Comparison of ENCODE assay signal across 8 cellular contexts in genomic region chr4:4395849-4396627, GRCh38. TPM values are rescaled to one million over a fixed set of nuclear protein-coding genes. Genes with fewer than 3 reads are reported as not detected.
DNase-seq lines count a peak whose midpoint lies in the region; ATAC-seq and TF ChIP-seq lines count a peak whose summit lies in the region.

No MANE protein-coding gene starts in this region.

- H3K27me3 ChIP-seq in CD8-positive, alpha-beta T cell (ENCODE audit: insufficient read depth, low read length): no peaks in the 10 kb centered on the region

- POLR2A ChIA-PET in CD8-positive, alpha-beta T cell (lab: Charles Lee): interaction anchor here (1.2 kb wide), 1 partner anchor 128 kb away, joined by 3 read pairs; no protein-coding TSS in a partner anchor

- no peaks in the 10 kb centered on the region for H3K27me3 Mint-ChIP-seq in CD8-positive, alpha-beta T cell (ENCODE audit: low read depth)
- peaks cover 28 to 49% (median 35%) of the 10 kb centered on the region in 3 donors for H3K27me3 Mint-ChIP-seq in CD14-positive monocyte (ENCODE audit: low read depth in 3 of 3)

- no peaks in the 10 kb centered on the region for H3K9me3 Mint-ChIP-seq in CD8-positive, alpha-beta T cell
- H3K9me3 Mint-ChIP-seq in CD14-positive monocyte: peaks cover 0 to 14% (median 0%) of the 10 kb centered on the region in 7 donors

- H3K4me1 ChIP-seq in CD8-positive, alpha-beta T cell (ENCODE audit: insufficient read depth, low read length): no peaks in the 10 kb centered on the region

- no peak overlapping the region for H3K4me3 Mint-ChIP-seq in CD8-positive, alpha-beta T cell
- H3K4me3 Mint-ChIP-seq in CD14-positive monocyte: peak overlapping the region in 1 of 2 donors; percentile 60

- no peaks in the 10 kb centered on the region for H3K9me3 ChIP-seq in CD8-positive, alpha-beta T cell (ENCODE audit: low read length)

- H3K36me3 Mint-ChIP-seq in CD8-positive, alpha-beta T cell: peaks cover 89% of the 10 kb centered on the region
- no peaks in the 10 kb centered on the region for H3K36me3 Mint-ChIP-seq in CD14-positive monocyte

- H3K36me3 ChIP-seq in CD8-positive, alpha-beta T cell (ENCODE audit: insufficient read depth, low read length): peaks cover 7% of the 10 kb centered on the region

- CTCF ChIA-PET in CD8-positive, alpha-beta T cell (lab: Charles Lee): interaction anchor here (0.8 to 2.5 kb wide), 3 partner anchors 30 to 136 kb away, joined by 3 to 8 read pairs (median 8); no protein-coding TSS in a partner anchor

- no peak for TF ChIP-seq CTCF in CD8-positive, alpha-beta T cell (IDR thresholded peaks at IDR 0.05)
- TF ChIP-seq CTCF in CD14-positive monocyte (IDR thresholded peaks at IDR 0.05): no peak

- peak overlapping the region; percentile 0 for H3K27ac Mint-ChIP-seq in CD8-positive, alpha-beta T cell
- H3K27ac Mint-ChIP-seq in CD14-positive monocyte: no peak overlapping the region

- no peak overlapping the region for H3K4me3 ChIP-seq in CD8-positive, alpha-beta T cell (ENCODE audit: low read depth, low read length)

- intact Hi-C loops in CD8-positive, alpha-beta T cell (cut with DNase I, micrococcal nuclease): no loop called here
- intact Hi-C loops in CD14-positive monocyte (cut with micrococcal nuclease): no loop called here

- peaks cover 24% of the 10 kb centered on the region for H3K4me1 Mint-ChIP-seq in CD8-positive, alpha-beta T cell (ENCODE audit: low read depth)
- H3K4me1 Mint-ChIP-seq in CD14-positive monocyte: no peaks in the 10 kb centered on the region

- no peak overlapping the region for H3K27ac ChIP-seq in CD8-positive, alpha-beta T cell (ENCODE audit: low read depth, low read length)

- DNase-seq in CD8-positive, alpha-beta T cell: no peak
- DNase-seq in NCI-H526 treated with DMSO at 0.1 percent for 48 hours (lab: John Stamatoyannopoulos, UW) (peak; percentile 17), iPS-NIHi11 (ENCODE audit: low spot score) (peak; percentile 61), GM03348 (ENCODE audit: low spot score) (no peak), CD14-positive monocyte (ENCODE audit: low spot score) (no peak)
- DNase-seq in central memory CD4-positive, alpha-beta T cell: no peak

- no peak for ATAC-seq in CD8-positive, alpha-beta T cell
- ATAC-seq in GM21423 (IDR thresholded peaks at IDR 0.05; ENCODE audit: unreplicated experiment): peak; percentile 68
- ATAC-seq in HG03378 (IDR thresholded peaks at IDR 0.05; ENCODE audit: unreplicated experiment): no peak

RNA-seq across cellular contexts. Expression of gene NSG1, which starts 9.1 kb away (rescaled TPM):
- 10 to 100 TPM; 14.2 to 15.8 TPM for total RNA-seq in CD8-positive, alpha-beta T cell
- polyA plus RNA-seq in CD14-positive monocyte: under 1 TPM in 1 of 2 donors, not detected in 1; 0.10 TPM

Comparison
In these comparisons a context has a peak if more than half of its experiments do, and no peak if none do; other contexts are left out.
1. DNase-seq: peak in NCI-H526 treated with DMSO at 0.1 percent for 48 hours (single experiment) and iPS-NIHi11 (single experiment); none in CD8-positive, alpha-beta T cell (0 of 7), GM03348 (single experiment), CD14-positive monocyte (single experiment) and central memory CD4-positive, alpha-beta T cell (single experiment).